ENCODE assay signal across 19 cellular contexts in the genomic region with DNA sequence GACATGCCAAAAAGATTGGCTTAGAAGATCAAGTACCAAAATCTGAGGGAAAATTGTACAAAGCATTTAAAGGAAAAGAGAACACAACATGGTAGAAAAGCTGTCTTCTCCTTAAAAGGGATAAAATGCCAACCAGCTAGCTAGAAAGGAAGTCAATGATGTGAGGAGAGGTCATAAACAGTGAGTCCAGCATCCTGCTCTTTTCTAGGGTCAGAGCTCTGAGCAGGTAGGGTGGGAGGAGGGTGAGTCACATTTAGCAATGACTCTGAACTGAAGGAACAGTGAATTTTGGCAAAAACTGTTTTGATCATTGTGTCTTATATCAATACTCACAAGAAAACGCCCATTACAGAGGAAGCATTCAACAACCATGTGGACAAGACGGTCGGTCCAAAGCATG.
"Had no signal": no experiment of that assay in that cellular context is flagged by ENCODE, and none has a peak within 500 bp of the region (broad histone marks: within the 10 kb centered on the region; RNA-seq: fewer than 3 reads in every experiment).

No MANE protein-coding gene starts in this region.

- H3K27me3 Mint-ChIP-seq: activated CD4-positive, alpha-beta memory T cell treated with anti-CD3 and anti-CD28 coated beads for 36 hours had no signal

- ATAC-seq: left lobe of liver; stimulated activated naive B cell treated with anti-CD40 and anti-IgM and Interleukin-4, amounts not matched to agents 10 μg/mL and 1 μg/mL and 100 μg/mL, for 72 hours had no signal

- H3K4me3 ChIP-seq: colonic mucosa, esophagus muscularis mucosa, transverse colon, vagina had no signal

- FAIRE-seq: islet of Langerhans had no signal

- H3K36me3 ChIP-seq: colonic mucosa, esophagus muscularis mucosa, transverse colon, vagina had no signal

- H3K9me3 Mint-ChIP-seq: activated CD4-positive, alpha-beta memory T cell treated with anti-CD3 and anti-CD28 coated beads for 36 hours; activated T-helper 2 cell treated with anti-CD3 and anti-CD28 coated beads, Interferon-gamma antibody, Interleukin-2, Interleukin-4, amounts not matched to agents 10 μg/mL and 5 μg/mL and 100 μg/mL, durations not matched to agents 14 hours and 24 hours and 36 hours; stimulated activated naive B cell treated with anti-CD40 and anti-IgM and Interleukin-4, amounts not matched to agents 10 μg/mL and 1 μg/mL and 100 μg/mL, for 72 hours had no signal

- H3K27ac Mint-ChIP-seq: activated CD4-positive, alpha-beta memory T cell treated with anti-CD3 and anti-CD28 coated beads for 36 hours; activated T-helper 2 cell treated with anti-CD3 and anti-CD28 coated beads, Interferon-gamma antibody, Interleukin-2, Interleukin-4, amounts not matched to agents 10 μg/mL and 5 μg/mL and 100 μg/mL, durations not matched to agents 14 hours and 24 hours and 36 hours; stimulated activated naive B cell treated with anti-CD40 and anti-IgM and Interleukin-4, amounts not matched to agents 10 μg/mL and 1 μg/mL and 100 μg/mL, for 72 hours had no signal

- DNase-seq: activated CD4-positive, alpha-beta memory T cell treated with anti-CD3 and anti-CD28 coated beads for 36 hours; activated CD8-positive, alpha-beta memory T cell treated with anti-CD3 and anti-CD28 coated beads, Interleukin-2, amount 50 U/mL, for 48 hours; activated naive CD4-positive, alpha-beta T cell treated with anti-CD3 and anti-CD28 coated beads, Interleukin-2, amount 50 U/mL, for 16 hours; amniotic stem cell; caudate nucleus; colonic mucosa; naive B cell; retina; stimulated activated CD4-positive, alpha-beta T cell treated with anti-CD3 and anti-CD28 coated beads, Interleukin-4, amount 100 ng/mL, for 1 hour; stimulated activated naive B cell treated with anti-CD40 and anti-IgM and Interleukin-4, amounts not matched to agents 10 μg/mL and 1 μg/mL and 100 μg/mL, for 72 hours; substantia nigra; T1000; transverse colon had no signal

- H3K27ac ChIP-seq: colonic mucosa, esophagus muscularis mucosa, parathyroid adenoma, transverse colon, vagina had no signal

- H3K27me3 ChIP-seq: colonic mucosa, esophagus muscularis mucosa, transverse colon, vagina had no signal

- H3K4me1 ChIP-seq: colonic mucosa, esophagus muscularis mucosa, parathyroid adenoma, transverse colon had no signal

- H3K4me3 Mint-ChIP-seq: activated CD4-positive, alpha-beta memory T cell treated with anti-CD3 and anti-CD28 coated beads for 36 hours; naive B cell; stimulated activated naive B cell treated with anti-CD40 and anti-IgM and Interleukin-4, amounts not matched to agents 10 μg/mL and 1 μg/mL and 100 μg/mL, for 72 hours had no signal

- H3K9me3 ChIP-seq: colonic mucosa, esophagus muscularis mucosa, transverse colon, vagina had no signal

- H3K36me3 Mint-ChIP-seq: activated CD4-positive, alpha-beta memory T cell treated with anti-CD3 and anti-CD28 coated beads for 36 hours; naive B cell; stimulated activated naive B cell treated with anti-CD40 and anti-IgM and Interleukin-4, amounts not matched to agents 10 μg/mL and 1 μg/mL and 100 μg/mL, for 72 hours had no signal
